ENCODE assay signal across 8 cellular contexts in the genomic region with DNA sequence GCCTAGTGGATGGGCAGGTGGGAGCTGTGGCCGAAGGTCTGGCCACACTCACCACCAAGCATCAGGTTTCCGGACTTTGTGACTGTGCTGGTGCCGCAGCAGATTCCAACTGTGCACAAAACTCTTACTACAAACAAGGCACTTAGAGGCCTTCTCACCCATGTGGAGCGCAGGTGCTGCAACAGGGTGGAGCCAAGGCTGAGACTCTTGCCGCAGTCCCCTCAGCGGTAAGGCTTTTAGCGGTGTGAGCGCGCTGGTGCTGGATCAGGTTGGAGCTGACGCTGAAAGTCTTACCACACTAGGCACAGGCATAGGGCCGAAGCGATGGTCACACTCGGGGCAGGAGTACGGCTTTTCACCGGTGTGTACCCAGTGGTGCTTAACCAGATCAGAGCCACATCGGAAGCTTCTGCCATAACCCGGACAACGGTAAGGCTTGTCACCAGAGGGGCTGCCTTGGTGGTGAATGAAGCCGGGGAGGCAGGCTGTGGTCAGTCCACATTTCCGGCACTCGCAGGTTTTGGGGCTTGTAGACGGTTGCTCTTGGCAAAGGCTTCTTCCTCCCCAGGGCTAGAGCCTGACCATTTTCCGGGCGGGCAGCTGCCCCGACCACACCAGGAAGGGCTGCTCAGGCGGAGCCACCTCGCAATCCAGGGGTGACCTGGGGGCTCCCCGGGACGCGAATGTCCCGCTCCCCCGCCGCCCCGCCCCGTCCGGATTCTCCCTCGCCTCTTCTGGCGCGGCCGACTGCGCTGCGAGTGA.
DNase-seq lines count a peak whose midpoint lies in the region; ATAC-seq and TF ChIP-seq lines count a peak whose summit lies in the region.

No MANE protein-coding gene starts in this region.

- peaks cover 8% of the 10 kb centered on the region; the same call in 1 of the 2 replicates for H3K36me3 ChIP-seq in OCI-LY1 (ENCODE audit: insufficient read depth, low read length)
- no peaks in the 10 kb centered on the region for H3K36me3 ChIP-seq in parathyroid adenoma (ENCODE audit: control insufficient read depth, insufficient read depth, low read length)

- H3K27ac ChIP-seq in OCI-LY1 (ENCODE audit: low read depth, low read length, poor library complexity, severe bottlenecking): peak overlapping the region; percentile 87
- H3K27ac ChIP-seq in parathyroid adenoma: peak overlapping the region; percentile 98

- H3K4me2 ChIP-seq in OCI-LY1 (ENCODE audit: low read length) (peak overlapping the region; percentile 75), parathyroid adenoma (ENCODE audit: low read length) (peak overlapping the region; percentile 62)

- no peak overlapping the region for H2AFZ ChIP-seq in OCI-LY1 (ENCODE audit: low read length)
- peak overlapping the region; percentile 90 for H2AFZ ChIP-seq in parathyroid adenoma

- H3K4me1 ChIP-seq in OCI-LY1 (ENCODE audit: insufficient read depth, low read length, severe bottlenecking): peaks cover 23% of the 10 kb centered on the region
- H3K4me1 ChIP-seq in parathyroid adenoma: peaks cover 24% of the 10 kb centered on the region

- TF ChIP-seq CTCF in GM12874 (IDR thresholded peaks at IDR 0.05; ENCODE audit: insufficient read depth, low read depth, low read length) (peak; percentile 52), OCI-LY1 (IDR thresholded peaks at IDR 0.05; ENCODE audit: low read length) (peak; percentile 32; the same call in 1 of the 2 replicates), foreskin fibroblast (IDR thresholded peaks at IDR 0.05; ENCODE audit: low read depth, low read length) (no peak), parathyroid adenoma (IDR thresholded peaks at IDR 0.05) (no peak)

- H3K27me3 ChIP-seq in OCI-LY1 (ENCODE audit: insufficient read depth, low read length) (no peaks in the 10 kb centered on the region), parathyroid adenoma (ENCODE audit: control insufficient read depth, insufficient read depth, low read length) (no peaks in the 10 kb centered on the region)

- H3K9me3 ChIP-seq in OCI-LY1 (ENCODE audit: low read length): no peaks in the 10 kb centered on the region
- H3K9me3 ChIP-seq in parathyroid adenoma (ENCODE audit: control insufficient read depth, low read length): no peaks in the 10 kb centered on the region

- H3K79me2 ChIP-seq in OCI-LY1 (ENCODE audit: insufficient read depth, low read length) (no peaks in the 10 kb centered on the region), parathyroid adenoma (peaks cover 21% of the 10 kb centered on the region)

- H3K4me3 ChIP-seq in OCI-LY1 (ENCODE audit: low read depth, low read length, poor library complexity, severe bottlenecking) (peak overlapping the region; percentile 77), foreskin fibroblast (ENCODE audit: low read depth in 1 of 2, low read length in 2 of 2) (peak overlapping the region; percentile 79 to 86), parathyroid adenoma (ENCODE audit: low read depth, low read length) (peak overlapping the region; percentile 88)

- no peaks in the 10 kb centered on the region for H4K20me1 ChIP-seq in OCI-LY1 (ENCODE audit: insufficient read depth, low read length)

- no peaks in the 10 kb centered on the region for H3K9me2 ChIP-seq in OCI-LY1 (ENCODE audit: low read depth, low read length)

- DNase-seq in activated T-helper 9 cell treated with anti-CD3 and anti-CD28 coated beads, Interleukin-2, amount 50 U/mL, for 16 hours (ENCODE audit: low read depth): peak; percentile 48
- peak; percentile 24 to 67 for DNase-seq in foreskin fibroblast
- no peak for DNase-seq in Ammon's horn (ENCODE audit: low spot score)
- no peak for DNase-seq in DMS114 treated with DMSO at 0.1 percent for 48 hours (lab: John Stamatoyannopoulos, UW; ENCODE audit: unreplicated experiment)

- H3K9ac ChIP-seq in OCI-LY1 (ENCODE audit: low read length) (peak overlapping the region; percentile 79), parathyroid adenoma (peak overlapping the region; percentile 46)

- peak; percentile 1 for ATAC-seq in HG02840 (IDR thresholded peaks at IDR 0.05; ENCODE audit: low FRiP score, unreplicated experiment)

- H3F3A ChIP-seq in OCI-LY1 (ENCODE audit: insufficient read depth, low read length): no peaks in the 10 kb centered on the region

Comparison
In these comparisons a context has a peak if more than half of its experiments do, and no peak if none do; other contexts are left out.
1. CTCF ChIP-seq: peak in GM12874 (single experiment) and OCI-LY1 (single experiment); none in foreskin fibroblast (single experiment) and parathyroid adenoma (single experiment).
2. DNase-seq: peak in activated T-helper 9 cell treated with anti-CD3 and anti-CD28 coated beads, Interleukin-2, amount 50 U/mL, for 16 hours (single experiment) and foreskin fibroblast (2 of 2); none in Ammon's horn (single experiment) and DMS114 treated with DMSO at 0.1 percent for 48 hours (single experiment).
3. Peak in every context shown above with its lines, with median percentiles within 50 percentile points of each other: H3K4me3 ChIP-seq.